ENCODE assay signal across 25 cellular contexts in genomic region chr4:174438711-174439110, GRCh38.
DNase-seq lines count a peak whose midpoint lies in the region; ATAC-seq, FAIRE-seq and TF ChIP-seq lines count a peak whose summit lies in the region.
"Had no signal": no experiment of that assay in that cellular context is flagged by ENCODE, and none has a peak within 500 bp of the region (broad histone marks: within the 10 kb centered on the region; RNA-seq: fewer than 3 reads in every experiment).

No MANE protein-coding gene starts in this region.

- H4K20me1 ChIP-seq in HepG2 (ENCODE audit: insufficient read depth, low read length) (no peaks in the 10 kb centered on the region), K562 (replicated peaks; ENCODE audit: control insufficient read depth, insufficient read depth, low read length) (no peaks in the 10 kb centered on the region)
- H4K20me1 ChIP-seq: BLaER1 had no signal

- H3K4me2 ChIP-seq in HepG2 (ENCODE audit: low read depth, low read length), result no peak overlapping the region
- H3K4me2 ChIP-seq in K562 (ENCODE audit: insufficient read depth, low read length), result no peak overlapping the region
- H3K4me2 ChIP-seq: BLaER1 had no signal

- H3K4me1 ChIP-seq in HepG2 (ENCODE audit: insufficient read depth, low read length) (no peaks in the 10 kb centered on the region), right lobe of liver (no peaks in the 10 kb centered on the region), K562 (replicated peaks in 1 of 2; ENCODE audit: control insufficient read depth in 2 of 2, insufficient read depth in 2 of 2, low read length in 2 of 2) (0 out of 5 replicates have a peak, but pooled peaks cover 0 to 4% of the 10 kb centered on the region in 2 experiments), foreskin keratinocyte (no peaks in the 10 kb centered on the region)
- H3K4me1 ChIP-seq: BE2C, BLaER1 had no signal

- in situ Hi-C loops in HepG2 (cut with HindIII; ENCODE audit: extremely low pct_ligation_motif_present, low pct_unique_long_range_greater_than_20kb), result no loop called here
- in situ Hi-C loops in K562 (cut with MboI), result no loop called here
- in situ Hi-C loops in GM13977 (cut with MboI; ENCODE audit: low pct_unique_long_range_greater_than_20kb, low sequenced_read_pairs, unreplicated experiment), result no loop called here

- no peak for TF ChIP-seq RAD21 in HepG2 (CRISPR knock-in tag; IDR thresholded peaks at IDR 0.05)
- no peak for TF ChIP-seq RAD21 in K562 (CRISPR knock-in tag; conservative IDR thresholded peaks at IDR 0.05 in 1 of 2, IDR thresholded peaks at IDR 0.05 in 1 of 2)

- no peak for TF ChIP-seq CTCF in HepG2 (CRISPR knock-in tag; IDR thresholded peaks at IDR 0.05)
- no peak for TF ChIP-seq CTCF in right lobe of liver (IDR thresholded peaks at IDR 0.05)
- no peak for TF ChIP-seq CTCF in K562 (IDR thresholded peaks at IDR 0.05 in 2 of 3, conservative IDR thresholded peaks at IDR 0.05 in 1 of 3; ENCODE audit: insufficient read depth in 2 of 3, low read depth in 1 of 3, low read length in 3 of 3)
- no peak for TF ChIP-seq CTCF in foreskin keratinocyte (conservative IDR thresholded peaks at IDR 0.05)
- no peak for TF ChIP-seq CTCF in GM13977 (IDR thresholded peaks at IDR 0.05; ENCODE audit: extremely low read depth, insufficient read depth, missing control alignments)

- no peaks in the 10 kb centered on the region for H3K27me3 ChIP-seq in HepG2 (ENCODE audit: control insufficient read depth in 1 of 2, insufficient read depth in 2 of 2, low read length in 2 of 2)
- no peaks in the 10 kb centered on the region for H3K27me3 ChIP-seq in right lobe of liver
- H3K27me3 ChIP-seq in K562 (ENCODE audit: control insufficient read depth in 2 of 2, insufficient read depth in 2 of 2, low read length in 2 of 2), result no peaks in the 10 kb centered on the region
- H3K27me3 ChIP-seq in foreskin keratinocyte, result no peaks in the 10 kb centered on the region
- H3K27me3 ChIP-seq: BE2C, BLaER1 had no signal

- no peak overlapping the region for H3K4me3 ChIP-seq in HepG2 (replicated peaks in 1 of 3; ENCODE audit: insufficient read depth in 1 of 3, low read depth in 2 of 3, low read length in 3 of 3)
- no peak overlapping the region for H3K4me3 ChIP-seq in right lobe of liver
- no peak overlapping the region for H3K4me3 ChIP-seq in K562
- H3K4me3 ChIP-seq: BLaER1, GM12878 had no signal

- TF ChIP-seq EP300 in HepG2 (IDR thresholded peaks at IDR 0.05; ENCODE audit: low read depth in 2 of 2, low read length in 2 of 2) (no peak), HepG2 (CRISPR knock-in tag; IDR thresholded peaks at IDR 0.05; ENCODE audit: borderline replicate concordance) (no peak), K562 (IDR thresholded peaks at IDR 0.05; ENCODE audit: low read length) (no peak)

- no peak overlapping the region for H3K27ac ChIP-seq in HepG2 (ENCODE audit: extremely low read length, insufficient read depth, low read length)
- no peak overlapping the region for H3K27ac ChIP-seq in right lobe of liver
- no peak overlapping the region for H3K27ac ChIP-seq in K562 (ENCODE audit: extremely low read depth, low read depth, low read length)
- H3K27ac ChIP-seq in foreskin keratinocyte, result peak overlapping the region; percentile 28
- H3K27ac ChIP-seq: 22Rv1, BLaER1 had no signal

- ATAC-seq in HepG2 (no peak), right lobe of liver (no peak), K562 (no peak), foreskin keratinocyte (no peak)
- ATAC-seq: GM12878 had no signal

- 53% methylated on average over 7 of the region's 7 CpGs for WGBS in HepG2 (ENCODE audit: low lambda C conversion rate)
- WGBS in right lobe of liver (ENCODE audit: insufficient coverage, low coverage, low lambda C conversion rate, missing lambda C conversion rate), result 86% methylated on average over 6 of the region's 7 CpGs
- 92% methylated on average over 7 of the region's 7 CpGs for WGBS in K562 (ENCODE audit: insufficient coverage, low coverage, missing lambda C conversion rate)

- H3K9me3 ChIP-seq in HepG2 (ENCODE audit: low read length) (no peaks in the 10 kb centered on the region; the same call in 1 of the 2 replicates), right lobe of liver (no peaks in the 10 kb centered on the region), K562 (replicated peaks; ENCODE audit: control insufficient read depth, insufficient read depth, low read depth, low read length) (no peaks in the 10 kb centered on the region)
- H3K9me3 ChIP-seq: BE2C, BLaER1 had no signal

- no peak overlapping the region for H2AFZ ChIP-seq in HepG2 (ENCODE audit: low read length)
- H2AFZ ChIP-seq in K562 (ENCODE audit: low read depth, low read length), result no peak overlapping the region

- H3K36me3 ChIP-seq in HepG2 (replicated peaks in 1 of 2; ENCODE audit: control insufficient read depth in 1 of 2, insufficient read depth in 2 of 2, low read length in 2 of 2) (no peaks in the 10 kb centered on the region), right lobe of liver (no peaks in the 10 kb centered on the region), K562 (ENCODE audit: control insufficient read depth, insufficient read depth, low read length) (no peaks in the 10 kb centered on the region)
- H3K36me3 ChIP-seq: BE2C, BLaER1 had no signal

- DNase-seq in HepG2 (ENCODE audit: low spot score) (no peak), right lobe of liver (no peak), K562 (ENCODE audit: extremely low read depth in 1 of 4, low spot score in 3 of 4) (no peak), foreskin keratinocyte (no peak), GM13977 (ENCODE audit: low spot score) (no peak), hypothalamus (lab: John Stamatoyannopoulos, UW) (no peak)
- DNase-seq: ACHN; BE2C; C1 segment of cervical spinal cord; CD4-positive, alpha-beta memory T cell; CD4-positive, CD25-positive, alpha-beta regulatory T cell; CD8-positive, alpha-beta memory T cell; COR-L47; DMS 273 treated with DMSO at 0.1 percent for 48 hours; DMS153; DMS53; DMS79; DND-41; EL; GDM1 had no signal

- H3K9me1 ChIP-seq in K562 (ENCODE audit: control insufficient read depth, insufficient read depth, low read length), result no peaks in the 10 kb centered on the region

- FAIRE-seq in HepG2 (lab: Jason Lieb, UNC) (no peak), K562 (lab: Jason Lieb, UNC) (no peak)
- FAIRE-seq: GM12878, GM12892, GM19239 had no signal

- H3K9ac ChIP-seq in HepG2 (ENCODE audit: insufficient read depth, low read depth, low read length), result no peak overlapping the region
- no peak overlapping the region for H3K9ac ChIP-seq in K562 (ENCODE audit: insufficient read depth in 1 of 2, low read depth in 2 of 2, low read length in 2 of 2)
- H3K9ac ChIP-seq: BLaER1 had no signal

- CTCF ChIA-PET in HepG2 (lab: Yijun Ruan, JAX; ENCODE audit: low intra/inter-chr PET ratio, low total read pairs), result no interaction called here
- CTCF ChIA-PET in K562 (lab: Yijun Ruan, JAX; ENCODE audit: low intra/inter-chr PET ratio), result no interaction called here

- BruUV-seq in HepG2 (replicated peaks; lab: Mats Ljungman, UMichigan) (no TSS peak), K562 (replicated peaks; lab: Mats Ljungman, UMichigan) (no TSS peak)

- POLR2A ChIA-PET in HepG2 (lab: Yijun Ruan, JAX) (no interaction called here), K562 (lab: Yijun Ruan, JAX) (no interaction called here)

- intact Hi-C loops in HepG2 (cut with micrococcal nuclease; ENCODE audit: unreplicated experiment), result no loop called here
- intact Hi-C loops in right lobe of liver (cut with DNase I), result no loop called here
- intact Hi-C loops in K562 (cut with micrococcal nuclease), result no loop called here

- no peak for TF ChIP-seq POLR2A in HepG2 (IDR thresholded peaks at IDR 0.05; ENCODE audit: insufficient read depth in 1 of 2, low read depth in 2 of 2, low read length in 2 of 2)
- no peak for TF ChIP-seq POLR2A in right lobe of liver (IDR thresholded peaks at IDR 0.05)
- no peak for TF ChIP-seq POLR2A in K562 (conservative IDR thresholded peaks at IDR 0.05)

- H3K79me2 ChIP-seq in HepG2 (ENCODE audit: insufficient read depth, low read length) (no peaks in the 10 kb centered on the region), K562 (ENCODE audit: control insufficient read depth, insufficient read depth, low read length) (no peaks in the 10 kb centered on the region)

TF ChIP-seq in HepG2, 621 proteins besides CTCF, POLR2A, EP300 and RAD21 (continues in another document):
- TF ChIP-seq MAFF (IDR thresholded peaks at IDR 0.05; ENCODE audit: low read depth, low read length) (peak; percentile 98), TEAD2 (CRISPR knock-in tag; IDR thresholded peaks at IDR 0.05) (no peak), ZNF512 (CRISPR knock-in tag; IDR thresholded peaks at IDR 0.05) (no peak), ZKSCAN1 (IDR thresholded peaks at IDR 0.05; ENCODE audit: low read length) (no peak), SAFB2 (CRISPR knock-in tag; IDR thresholded peaks at IDR 0.05; ENCODE audit: borderline replicate concordance, low read depth) (no peak)

TF ChIP-seq in K562, 482 proteins besides CTCF, POLR2A, EP300 and RAD21:
- TF ChIP-seq MAFK (IDR thresholded peaks at IDR 0.05; ENCODE audit: low read length), result peak; percentile 96
- TF ChIP-seq MAFG (tag; conservative IDR thresholded peaks at IDR 0.05), result peak; percentile 83
- peak; percentile 85 for TF ChIP-seq C11orf30 (IDR thresholded peaks at IDR 0.05; ENCODE audit: low read depth)
- peak; percentile 95 for TF ChIP-seq MAFF (IDR thresholded peaks at IDR 0.05; ENCODE audit: low read length)
- TF ChIP-seq ZNF316 (IDR thresholded peaks at IDR 0.05), result peak; percentile 91
- TF ChIP-seq ZNF197 (CRISPR knock-in tag; IDR thresholded peaks at IDR 0.05; ENCODE audit: low read depth), result no peak
- no peak for TF ChIP-seq ILF3 (IDR thresholded peaks at IDR 0.05; ENCODE audit: borderline replicate concordance)
- no peak for TF ChIP-seq ATF6 (CRISPR knock-in tag; IDR thresholded peaks at IDR 0.05)

Comparison
In these comparisons a context has a peak if more than half of its experiments do, and no peak if none do; other contexts are left out.
1. Of the 241 proteins assayed by ChIP-seq in both HepG2 and K562: peak only in HepG2: none; only in K562: MAFG; in both: MAFF and MAFK; in neither: 238.